25 cellular contexts compared by ENCODE assay signal in the genomic region with DNA sequence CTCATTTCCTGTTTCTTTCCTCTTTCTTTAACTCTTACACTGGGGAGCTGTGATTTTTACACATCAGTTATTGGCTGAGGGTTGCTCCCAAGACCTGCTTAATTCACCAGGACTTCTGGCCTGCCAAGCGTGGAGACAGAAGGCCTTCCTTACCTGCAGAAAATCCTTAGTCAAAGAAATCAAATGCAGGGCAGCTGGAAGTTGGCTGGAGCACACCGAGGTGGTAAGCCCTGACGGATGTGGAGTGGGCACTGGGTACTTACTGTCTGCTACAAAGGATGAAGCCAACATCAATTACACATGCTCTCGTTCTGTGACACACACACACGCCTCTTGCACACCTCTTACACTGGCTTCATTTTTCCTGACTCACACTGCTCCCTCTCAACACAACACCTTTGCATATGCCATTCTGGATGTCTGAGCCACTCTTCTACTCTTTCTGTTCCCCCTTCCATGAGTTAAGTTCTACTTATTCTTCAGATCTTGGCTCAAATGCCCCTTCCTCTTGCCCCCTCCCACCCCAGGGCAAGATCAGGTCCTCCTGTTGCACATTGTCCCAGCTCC.
"Had no signal": no experiment of that assay in that cellular context is flagged by ENCODE, and none has a peak within 500 bp of the region (broad histone marks: within the 10 kb centered on the region; RNA-seq: fewer than 3 reads in every experiment).

No MANE protein-coding gene starts in this region.

- H3K4me3 ChIP-seq: ascending aorta, body of pancreas, SK-N-MC had no signal

- DNase-seq: activated CD4-positive, alpha-beta memory T cell treated with anti-CD3 and anti-CD28 coated beads, Interleukin-2, amount 10 ng/mL, durations not matched to agents 7 days and 5 days; activated CD4-positive, alpha-beta T cell treated with anti-CD3 and anti-CD28 coated beads for 36 hours; activated CD4-positive, alpha-beta T cell treated with anti-CD3 and anti-CD28 coated beads, Interleukin-2, amount 50 U/mL, for 1 hour; activated effector memory CD4-positive, alpha-beta T cell treated with anti-CD3 and anti-CD28 coated beads, Interleukin-2, amount 50 U/mL, for 16 hours; activated naive CD4-positive, alpha-beta T cell treated with Interleukin-2 at 50 U/mL for 16 hours; activated naive CD8-positive, alpha-beta T cell treated with anti-CD3 and anti-CD28 coated beads, Interleukin-2, amount 50 U/mL, for 24 hours; activated T-cell treated with anti-CD3 and anti-CD28 coated beads, Interleukin-2, amount 50 U/mL, for 4 hours; amniotic stem cell; body of pancreas; MM.1S; NCI-H1105; NCI-H1436; NCI-H1694 treated with DMSO at 0.1 percent for 48 hours; NCI-H2029 treated with DMSO at 0.1 percent for 48 hours; NCI-H345; NCI-H510A; NCI-H526 treated with DMSO at 0.1 percent for 48 hours; NCI-H82; T-helper 1 cell had no signal

- H3K4me3 Mint-ChIP-seq: activated CD4-positive, alpha-beta memory T cell treated with anti-CD3 and anti-CD28 coated beads, Interleukin-2, amount 10 ng/mL, durations not matched to agents 7 days and 5 days; activated CD4-positive, alpha-beta T cell treated with anti-CD3 and anti-CD28 coated beads for 36 hours; activated naive CD8-positive, alpha-beta T cell treated with anti-CD3 and anti-CD28 coated beads, Interleukin-2, amount 50 U/mL, for 24 hours; activated T-cell treated with anti-CD3 and anti-CD28 coated beads, Interleukin-2, amount 50 U/mL, for 4 hours; central memory CD8-positive, alpha-beta T cell had no signal

- H3K4me1 Mint-ChIP-seq: activated CD4-positive, alpha-beta memory T cell treated with anti-CD3 and anti-CD28 coated beads, Interleukin-2, amount 10 ng/mL, durations not matched to agents 7 days and 5 days; activated CD4-positive, alpha-beta T cell treated with anti-CD3 and anti-CD28 coated beads for 36 hours; central memory CD8-positive, alpha-beta T cell had no signal

- ATAC-seq: activated CD4-positive, alpha-beta T cell treated with anti-CD3 and anti-CD28 coated beads for 36 hours; activated naive CD4-positive, alpha-beta T cell treated with anti-CD3 and anti-CD28 coated beads, Interleukin-2, amount 50 U/mL, for 72 hours; activated naive CD8-positive, alpha-beta T cell treated with anti-CD3 and anti-CD28 coated beads, Interleukin-2, amount 50 U/mL, for 24 hours; activated T-cell treated with anti-CD3 and anti-CD28 coated beads, Interleukin-2, amount 50 U/mL, for 4 hours; body of pancreas; Right ventricle myocardium inferior had no signal

- H3K27ac ChIP-seq: ascending aorta, body of pancreas, SK-N-MC, VCaP had no signal

- H3K27ac Mint-ChIP-seq: activated CD4-positive, alpha-beta memory T cell treated with anti-CD3 and anti-CD28 coated beads, Interleukin-2, amount 10 ng/mL, durations not matched to agents 7 days and 5 days; activated CD4-positive, alpha-beta T cell treated with anti-CD3 and anti-CD28 coated beads for 36 hours; activated naive CD4-positive, alpha-beta T cell treated with anti-CD3 and anti-CD28 coated beads, Interleukin-2, amount 50 U/mL, for 72 hours; activated naive CD8-positive, alpha-beta T cell treated with anti-CD3 and anti-CD28 coated beads, Interleukin-2, amount 50 U/mL, for 24 hours had no signal

- H3K4me1 ChIP-seq: ascending aorta, body of pancreas had no signal

- H3K27me3 Mint-ChIP-seq: activated CD4-positive, alpha-beta T cell treated with anti-CD3 and anti-CD28 coated beads for 36 hours; activated naive CD8-positive, alpha-beta T cell treated with anti-CD3 and anti-CD28 coated beads, Interleukin-2, amount 50 U/mL, for 24 hours had no signal

- H3K27me3 ChIP-seq: ascending aorta, body of pancreas had no signal
